In the genomic region with DNA sequence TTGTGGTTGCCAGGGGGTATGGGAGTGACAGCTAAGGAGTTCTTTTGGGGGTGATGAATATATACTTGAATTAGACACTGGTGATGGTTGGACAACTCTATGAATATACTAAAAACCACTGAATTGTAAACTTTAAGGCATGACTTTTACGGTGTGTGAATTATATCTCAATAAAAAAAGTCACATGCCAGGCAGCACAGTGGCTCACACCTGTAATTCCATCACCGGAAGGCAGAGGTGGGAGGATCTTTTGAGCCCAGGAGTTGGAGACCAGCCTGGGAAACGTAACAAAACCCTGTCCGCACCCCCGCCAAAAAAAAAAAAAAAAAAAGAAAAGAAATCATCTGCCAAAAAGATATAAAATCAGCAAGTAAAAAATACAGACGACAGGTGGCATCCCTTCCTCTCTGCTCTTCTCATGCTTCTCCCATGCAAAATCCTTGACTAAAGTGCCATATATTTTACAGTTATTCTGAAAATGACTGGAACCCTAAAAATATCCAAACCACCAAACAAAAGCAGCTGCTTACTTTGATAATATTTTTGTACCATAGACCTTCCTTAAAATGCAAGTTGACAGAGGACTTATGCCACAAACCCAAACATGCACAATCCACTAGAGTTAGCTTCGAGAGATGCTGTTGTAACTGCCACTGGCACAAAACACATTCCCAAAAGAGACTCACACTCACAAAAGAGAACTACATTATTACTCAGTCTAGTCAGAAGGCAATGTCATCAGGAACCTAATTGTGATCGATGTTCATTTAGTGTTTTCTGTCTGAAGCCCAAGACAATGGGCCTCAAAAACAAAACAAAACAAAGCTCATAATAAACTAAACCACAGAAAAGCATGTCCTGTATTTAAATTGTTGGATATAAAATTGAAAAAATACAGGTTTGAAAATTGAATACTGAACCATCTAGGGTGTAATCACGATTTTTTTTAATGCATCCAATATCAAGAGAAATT, we compare ENCODE assay signal across 10 cellular contexts.
DNase-seq lines count a peak whose midpoint lies in the region; ATAC-seq and TF ChIP-seq lines count a peak whose summit lies in the region.
"Had no signal": no experiment of that assay in that cellular context is flagged by ENCODE, and none has a peak within 500 bp of the region (broad histone marks: within the 10 kb centered on the region; RNA-seq: fewer than 3 reads in every experiment).

No MANE protein-coding gene starts in this region.

- H3K9me3 ChIP-seq in Loucy (ENCODE audit: insufficient read depth, low read depth, low read length): no peaks in the 10 kb centered on the region
- no peaks in the 10 kb centered on the region for H3K9me3 ChIP-seq in parathyroid adenoma (ENCODE audit: control insufficient read depth, low read length)

- TF ChIP-seq CTCF in GM12864 (IDR thresholded peaks at IDR 0.05; ENCODE audit: low read depth, low read length, missing control alignments): no peak
- no peak for TF ChIP-seq CTCF in Loucy (conservative IDR thresholded peaks at IDR 0.05; ENCODE audit: low read length)
- TF ChIP-seq CTCF in parathyroid adenoma (IDR thresholded peaks at IDR 0.05): no peak

- no peaks in the 10 kb centered on the region for H3K36me3 ChIP-seq in Loucy (ENCODE audit: insufficient read depth, low read length)
- H3K36me3 ChIP-seq in parathyroid adenoma (ENCODE audit: control insufficient read depth, insufficient read depth, low read length): no peaks in the 10 kb centered on the region

- H3K27ac ChIP-seq in parathyroid adenoma: no peak overlapping the region

- no peaks in the 10 kb centered on the region for H3K9me3 Mint-ChIP-seq in central memory CD8-positive, alpha-beta T cell

- H3K4me2 ChIP-seq in Loucy (ENCODE audit: low read depth, low read length, poor library complexity, severe bottlenecking): peak overlapping the region; percentile 92
- H3K4me2 ChIP-seq in parathyroid adenoma (ENCODE audit: low read length): peak overlapping the region; percentile 31

- peaks cover 24% of the 10 kb centered on the region for H4K20me1 ChIP-seq in Loucy (ENCODE audit: insufficient read depth, low read length, poor library complexity, severe bottlenecking)

- H3K36me3 Mint-ChIP-seq in central memory CD8-positive, alpha-beta T cell (ENCODE audit: insufficient read depth): peaks cover 14% of the 10 kb centered on the region

- no peak overlapping the region for H2AFZ ChIP-seq in Loucy (ENCODE audit: low read length)
- no peak overlapping the region for H2AFZ ChIP-seq in parathyroid adenoma

- H3K9ac ChIP-seq in Loucy (ENCODE audit: low read depth, low read length, poor library complexity, severe bottlenecking): peak overlapping the region; percentile 93
- H3K9ac ChIP-seq in parathyroid adenoma: no peak overlapping the region

- H3K4me3 ChIP-seq in GM12864 (ENCODE audit: low read depth, low read length): peak overlapping the region; percentile 83; the same call in 1 of the 2 replicates
- H3K4me3 ChIP-seq in Loucy (ENCODE audit: low read length, poor library complexity, severe bottlenecking): peak overlapping the region; percentile 88
- H3K4me3 ChIP-seq in parathyroid adenoma (ENCODE audit: low read depth, low read length): peak overlapping the region; percentile 27
- H3K4me3 ChIP-seq: lung had no signal

- ATAC-seq in central memory CD8-positive, alpha-beta T cell (replicated peaks; ENCODE audit: extremely low read depth, poor library complexity, severe bottlenecking): no peak
- ATAC-seq in GM21529 (IDR thresholded peaks at IDR 0.05; ENCODE audit: unreplicated experiment): no peak
- ATAC-seq in HG03159 (IDR thresholded peaks at IDR 0.05; ENCODE audit: unreplicated experiment): no peak
- ATAC-seq: activated CD4-positive, CD25-positive, alpha-beta regulatory T cell treated with anti-CD3 and anti-CD28 coated beads, Interleukin-2, amount 50 U/mL, for 24 hours had no signal

- peak overlapping the region; percentile 91 for H3K4me3 Mint-ChIP-seq in central memory CD8-positive, alpha-beta T cell

- peaks cover 54% of the 10 kb centered on the region for H3K4me1 ChIP-seq in Loucy (ENCODE audit: insufficient read depth, low read length, poor library complexity, severe bottlenecking)
- H3K4me1 ChIP-seq in parathyroid adenoma: peaks cover 2% of the 10 kb centered on the region

- no peaks in the 10 kb centered on the region for H3K27me3 ChIP-seq in Loucy (ENCODE audit: insufficient read depth, low read length, poor library complexity, severe bottlenecking)
- no peaks in the 10 kb centered on the region for H3K27me3 ChIP-seq in parathyroid adenoma (ENCODE audit: control insufficient read depth, insufficient read depth, low read length)

- DNase-seq in GM12864 (ENCODE audit: low read depth): no peak
- DNase-seq in central memory CD8-positive, alpha-beta T cell (ENCODE audit: low spot score in 2 of 2): no peak
- no peak for DNase-seq in dedifferentiated amniotic fluid mesenchymal stem cell (ENCODE audit: extremely low spot score)
- DNase-seq: effector CD8-positive, alpha-beta T cell had no signal

- H3K9me2 ChIP-seq in Loucy (replicated peaks; ENCODE audit: low read depth, low read length): no peaks in the 10 kb centered on the region

- no peaks in the 10 kb centered on the region for H3K27me3 Mint-ChIP-seq in central memory CD8-positive, alpha-beta T cell

- H3K4me1 Mint-ChIP-seq in central memory CD8-positive, alpha-beta T cell: peaks cover 42% of the 10 kb centered on the region

- peak overlapping the region; percentile 87 for H3K27ac Mint-ChIP-seq in central memory CD8-positive, alpha-beta T cell (ENCODE audit: low read depth)

- H3F3A ChIP-seq in Loucy (ENCODE audit: low read depth): peaks cover 8% of the 10 kb centered on the region; the same call in 1 of the 2 replicates

- H3K79me2 ChIP-seq in Loucy (ENCODE audit: insufficient read depth, low read length) (peaks cover 73% of the 10 kb centered on the region), parathyroid adenoma (peaks cover 20% of the 10 kb centered on the region)

Comparison
In these comparisons a context has a peak if more than half of its experiments do, and no peak if none do; other contexts are left out.
1. H3K4me3 ChIP-seq: peak in every context shown above with its lines; median percentile 88 in Loucy; 83 in GM12864; 27 in parathyroid adenoma.